Comparison of ENCODE assay signal across 12 cellular contexts in genomic region chr11:115193931-115194797, GRCh38.
A peak's percentile ranks its signal among the peaks of the same experiment; 100 is the strongest.
DNase-seq lines count a peak whose midpoint lies in the region; ATAC-seq and TF ChIP-seq lines count a peak whose summit lies in the region.
"Had no signal": no experiment of that assay in that cellular context is flagged by ENCODE, and none has a peak within 500 bp of the region (broad histone marks: within the 10 kb centered on the region; RNA-seq: fewer than 3 reads in every experiment).

No MANE protein-coding gene starts in this region.

- H3K4me3 Mint-ChIP-seq in activated CD8-positive, alpha-beta T cell treated with anti-CD3 and anti-CD28 coated beads, Interleukin-2, amount 10 ng/mL, durations not matched to agents 7 days and 5 days, result peak overlapping the region; percentile 63

- no peak for TF ChIP-seq EP300 in ovary (IDR thresholded peaks at IDR 0.05)

- H3K4me1 ChIP-seq in lower lobe of right lung (no peaks in the 10 kb centered on the region), ovary (ENCODE audit: insufficient read depth) (no peaks in the 10 kb centered on the region), Peyer's patch (no peaks in the 10 kb centered on the region)

- TF ChIP-seq POLR2A in ovary (IDR thresholded peaks at IDR 0.05) (no peak), Peyer's patch (IDR thresholded peaks at IDR 0.05) (no peak)

- H3K9me3 Mint-ChIP-seq in activated CD8-positive, alpha-beta T cell treated with anti-CD3 and anti-CD28 coated beads, Interleukin-2, amount 10 ng/mL, durations not matched to agents 7 days and 5 days (ENCODE audit: insufficient read depth), result no peaks in the 10 kb centered on the region

- no peaks in the 10 kb centered on the region for H3K36me3 Mint-ChIP-seq in activated CD8-positive, alpha-beta T cell treated with anti-CD3 and anti-CD28 coated beads, Interleukin-2, amount 10 ng/mL, durations not matched to agents 7 days and 5 days (ENCODE audit: low read depth)

- no peak overlapping the region for H3K4me3 ChIP-seq in lower lobe of right lung
- no peak overlapping the region for H3K4me3 ChIP-seq in ovary
- H3K4me3 ChIP-seq in Peyer's patch, result peak overlapping the region in 1 of 4 donors; percentile 9

- H3K27ac ChIP-seq in lower lobe of right lung, result no peak overlapping the region
- no peak overlapping the region for H3K27ac ChIP-seq in ovary
- H3K27ac ChIP-seq in Peyer's patch, result peak overlapping the region in 1 of 4 donors; percentile 25

- H3K27me3 Mint-ChIP-seq in activated CD8-positive, alpha-beta T cell treated with anti-CD3 and anti-CD28 coated beads, Interleukin-2, amount 10 ng/mL, durations not matched to agents 7 days and 5 days (ENCODE audit: low read depth), result no peaks in the 10 kb centered on the region

- intact Hi-C loops in lower lobe of right lung (cut with DNase I) (no loop called here), ovary (cut with DNase I) (no loop called here)

- TF ChIP-seq CTCF in lower lobe of right lung (IDR thresholded peaks at IDR 0.05), result no peak
- no peak for TF ChIP-seq CTCF in ovary (IDR thresholded peaks at IDR 0.05)
- no peak for TF ChIP-seq CTCF in Peyer's patch (IDR thresholded peaks at IDR 0.05)

- CTCF ChIA-PET in activated CD8-positive, alpha-beta T cell treated with anti-CD3 and anti-CD28 coated beads, Interleukin-2, amount 10 ng/mL, durations not matched to agents 7 days and 5 days (lab: Charles Lee), result no interaction called here

- POLR2A ChIA-PET in activated CD8-positive, alpha-beta T cell treated with anti-CD3 and anti-CD28 coated beads, Interleukin-2, amount 10 ng/mL, durations not matched to agents 7 days and 5 days (lab: Charles Lee), result no interaction called here

- no peaks in the 10 kb centered on the region for H3K27me3 ChIP-seq in lower lobe of right lung (ENCODE audit: low read depth)
- H3K27me3 ChIP-seq in ovary, result no peaks in the 10 kb centered on the region
- H3K27me3 ChIP-seq in Peyer's patch, result no peaks in the 10 kb centered on the region

- DNase-seq in EH (ENCODE audit: low read depth) (peak; percentile 1), GM19240 (ENCODE audit: insufficient read length, low spot score) (peak; percentile 18), lower lobe of right lung (no peak), ovary (no peak), Peyer's patch (no peak)
- DNase-seq in activated CD8-positive, alpha-beta T cell treated with anti-CD3 and anti-CD28 coated beads, Interleukin-2, amount 10 ng/mL, durations not matched to agents 7 days and 5 days, result no peak
- DNase-seq: hypothalamus, SHP77, substantia nigra had no signal

- H3K36me3 ChIP-seq in lower lobe of right lung (no peaks in the 10 kb centered on the region), ovary (no peaks in the 10 kb centered on the region), Peyer's patch (no peaks in the 10 kb centered on the region)

- ATAC-seq in HG03095 (IDR thresholded peaks at IDR 0.05; ENCODE audit: unreplicated experiment) (peak; percentile 83), lower lobe of right lung (no peak), esophagus mucosa (no peak)
- ATAC-seq in activated CD8-positive, alpha-beta T cell treated with anti-CD3 and anti-CD28 coated beads, Interleukin-2, amount 10 ng/mL, durations not matched to agents 7 days and 5 days, result no peak
- ATAC-seq: sciatic nerve had no signal

- H3K4me1 Mint-ChIP-seq in activated CD8-positive, alpha-beta T cell treated with anti-CD3 and anti-CD28 coated beads, Interleukin-2, amount 10 ng/mL, durations not matched to agents 7 days and 5 days (ENCODE audit: low read depth), result no peaks in the 10 kb centered on the region

- H3K27ac Mint-ChIP-seq in activated CD8-positive, alpha-beta T cell treated with anti-CD3 and anti-CD28 coated beads, Interleukin-2, amount 10 ng/mL, durations not matched to agents 7 days and 5 days, result peak overlapping the region; percentile 82

- 88 to 91% (median 89%) methylated on average over 14 of the region's 14 CpGs for WGBS in ovary, 3 donors

- H3K9me3 ChIP-seq in lower lobe of right lung, result no peaks in the 10 kb centered on the region
- no peaks in the 10 kb centered on the region for H3K9me3 ChIP-seq in ovary
- H3K9me3 ChIP-seq in Peyer's patch, result no peaks in the 10 kb centered on the region

Comparison
In these comparisons a context has a peak if more than half of its experiments do, and no peak if none do; other contexts are left out.
1. DNase-seq: peak in EH (single experiment) and GM19240 (single experiment); none in activated CD8-positive, alpha-beta T cell treated with anti-CD3 and anti-CD28 coated beads, Interleukin-2, amount 10 ng/mL, durations not matched to agents 7 days and 5 days (single experiment), lower lobe of right lung (single experiment), ovary (0 of 5) and Peyer's patch (0 of 3).